Comparison of ENCODE assay signal across 11 cellular contexts in the genomic region with DNA sequence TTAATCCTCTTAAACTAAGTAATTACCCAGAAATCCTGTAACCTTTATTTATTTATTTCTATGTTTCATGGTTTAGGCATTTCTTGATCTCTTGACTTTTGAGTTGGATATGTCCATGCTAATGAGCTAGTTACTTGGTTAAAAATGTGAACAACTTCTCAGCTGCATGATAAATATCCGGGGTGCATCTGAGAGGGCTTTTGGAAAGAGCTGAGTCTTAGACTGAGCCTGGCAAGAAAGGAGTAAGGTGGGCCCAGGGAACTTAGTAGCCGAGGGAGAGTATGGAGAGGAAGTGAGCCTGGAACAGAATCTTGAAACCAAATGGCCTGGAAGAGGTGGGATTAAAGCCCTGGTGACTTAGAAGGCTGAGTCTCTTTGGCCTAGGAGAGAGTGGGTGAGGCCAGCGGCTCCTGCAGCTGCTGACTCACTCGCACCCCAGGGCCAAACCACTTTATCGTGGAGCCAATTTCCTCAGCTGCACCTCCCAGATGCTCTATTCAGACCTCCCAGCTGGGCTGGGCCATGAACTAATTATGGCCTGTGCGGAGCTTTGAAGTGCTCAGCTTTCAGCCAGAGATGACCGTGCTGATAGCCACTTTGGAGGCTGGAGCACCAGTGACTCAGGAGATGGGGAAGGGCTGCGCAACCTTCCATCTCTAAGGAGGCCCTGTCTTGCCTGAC. TPM values are rescaled to one million over a fixed set of nuclear protein-coding genes. Genes with fewer than 3 reads are reported as not detected.
DNase-seq lines count a peak whose midpoint lies in the region; ATAC-seq and TF ChIP-seq lines count a peak whose summit lies in the region.
"Had no signal": no experiment of that assay in that cellular context is flagged by ENCODE, and none has a peak within 500 bp of the region (broad histone marks: within the 10 kb centered on the region; RNA-seq: fewer than 3 reads in every experiment).

No MANE protein-coding gene starts in this region.

- no peak overlapping the region for H3K4me3 Mint-ChIP-seq in stimulated activated naive CD8-positive, alpha-beta T cell treated with anti-CD3 and anti-CD28 coated beads, Interleukin-15, amount 100 ng/mL, for 72 hours
- H3K4me3 Mint-ChIP-seq: CD4-positive, CD25-positive, alpha-beta regulatory T cell; T-helper 1 cell treated with Interleukin-12 subunit alpha and Interleukin-12 subunit beta and Interleukin-4 antibody, amounts not matched to agents 30 μg/mL and 1 μg/mL, for 36 hours had no signal

- peak in 1 of 2 donors; percentile 30 for TF ChIP-seq EP300 in tibial nerve (IDR thresholded peaks at IDR 0.05)

- H3K4me3 ChIP-seq in foreskin fibroblast (ENCODE audit: low read depth in 1 of 2, low read length in 2 of 2) (no peak overlapping the region), tibial nerve (no peak overlapping the region)
- H3K4me3 ChIP-seq: coronary artery had no signal

- ATAC-seq in GM19324 (IDR thresholded peaks at IDR 0.05; ENCODE audit: low FRiP score, unreplicated experiment), result no peak
- ATAC-seq in stimulated activated naive CD8-positive, alpha-beta T cell treated with anti-CD3 and anti-CD28 coated beads, Interleukin-15, amount 100 ng/mL, for 72 hours, result no peak

- H3K9me3 Mint-ChIP-seq in stimulated activated naive CD8-positive, alpha-beta T cell treated with anti-CD3 and anti-CD28 coated beads, Interleukin-15, amount 100 ng/mL, for 72 hours, result peaks cover 0 to 6% of the 10 kb centered on the region in 2 donors
- H3K9me3 Mint-ChIP-seq: T-helper 1 cell treated with Interleukin-12 subunit alpha and Interleukin-12 subunit beta and Interleukin-4 antibody, amounts not matched to agents 30 μg/mL and 1 μg/mL, for 36 hours had no signal

- H3K4me1 ChIP-seq in tibial nerve, result peaks cover 0 to 10% (median 0%) of the 10 kb centered on the region in 4 donors

- H3K27me3 ChIP-seq in tibial nerve, result no peaks in the 10 kb centered on the region

- WGBS in tibial nerve, 2 donors, result 36 to 47% methylated on average over 7 to 8 of the region's 8 CpGs

- H3K4me1 Mint-ChIP-seq in stimulated activated naive CD8-positive, alpha-beta T cell treated with anti-CD3 and anti-CD28 coated beads, Interleukin-15, amount 100 ng/mL, for 72 hours, result no peaks in the 10 kb centered on the region
- H3K4me1 Mint-ChIP-seq: CD4-positive, CD25-positive, alpha-beta regulatory T cell had no signal

- H3K27me3 Mint-ChIP-seq in stimulated activated naive CD8-positive, alpha-beta T cell treated with anti-CD3 and anti-CD28 coated beads, Interleukin-15, amount 100 ng/mL, for 72 hours, result peaks cover 6% of the 10 kb centered on the region

- H3K27ac ChIP-seq in tibial nerve, result peak overlapping the region in 1 of 4 donors; percentile 18

- peaks cover 0 to 14% (median 0%) of the 10 kb centered on the region in 4 donors for H3K9me3 ChIP-seq in tibial nerve

- peak overlapping the region in 1 of 2 donors; percentile 15 for H3K27ac Mint-ChIP-seq in stimulated activated naive CD8-positive, alpha-beta T cell treated with anti-CD3 and anti-CD28 coated beads, Interleukin-15, amount 100 ng/mL, for 72 hours
- H3K27ac Mint-ChIP-seq: CD4-positive, CD25-positive, alpha-beta regulatory T cell; T-helper 1 cell treated with Interleukin-12 subunit alpha and Interleukin-12 subunit beta and Interleukin-4 antibody, amounts not matched to agents 30 μg/mL and 1 μg/mL, for 36 hours had no signal

- H3K36me3 ChIP-seq in tibial nerve, result no peaks in the 10 kb centered on the region

- TF ChIP-seq CTCF in foreskin fibroblast (IDR thresholded peaks at IDR 0.05; ENCODE audit: low read depth, low read length) (no peak), tibial nerve (IDR thresholded peaks at IDR 0.05) (no peak)

- DNase-seq in NCI-H345 (lab: John Stamatoyannopoulos, UW) (peak; percentile 30), NCI-H345 treated with DMSO at 0.1 percent for 48 hours (lab: John Stamatoyannopoulos, UW; ENCODE audit: unreplicated experiment) (no peak), RKO (ENCODE audit: low spot score) (peak; percentile 25), foreskin fibroblast (peak; percentile 93 to 95), tibial nerve (ENCODE audit: low spot score in 2 of 2) (peak; percentile 33 to 45), NCI-H446 (lab: John Stamatoyannopoulos, UW) (no peak)
- no peak for DNase-seq in stimulated activated naive CD8-positive, alpha-beta T cell treated with anti-CD3 and anti-CD28 coated beads, Interleukin-15, amount 100 ng/mL, for 72 hours
- DNase-seq: CD4-positive, CD25-positive, alpha-beta regulatory T cell had no signal

- TF ChIP-seq POLR2A in tibial nerve (IDR thresholded peaks at IDR 0.05), result no peak

RNA-seq across cellular contexts. Expression of gene TGM3, which starts 19.1 kb away (rescaled TPM):
- total RNA-seq in tibial nerve, result not detected
- total RNA-seq: CD4-positive, CD25-positive, alpha-beta regulatory T cell had no signal

Comparison
In these comparisons a context has a peak if more than half of its experiments do, and no peak if none do; other contexts are left out.
1. DNase-seq: peak in NCI-H345 (single experiment), RKO (single experiment), foreskin fibroblast (2 of 2) and tibial nerve (2 of 2); none in NCI-H345 treated with DMSO at 0.1 percent for 48 hours (single experiment), stimulated activated naive CD8-positive, alpha-beta T cell treated with anti-CD3 and anti-CD28 coated beads, Interleukin-15, amount 100 ng/mL, for 72 hours (0 of 2) and NCI-H446 (0 of 2).